In the genomic region with DNA sequence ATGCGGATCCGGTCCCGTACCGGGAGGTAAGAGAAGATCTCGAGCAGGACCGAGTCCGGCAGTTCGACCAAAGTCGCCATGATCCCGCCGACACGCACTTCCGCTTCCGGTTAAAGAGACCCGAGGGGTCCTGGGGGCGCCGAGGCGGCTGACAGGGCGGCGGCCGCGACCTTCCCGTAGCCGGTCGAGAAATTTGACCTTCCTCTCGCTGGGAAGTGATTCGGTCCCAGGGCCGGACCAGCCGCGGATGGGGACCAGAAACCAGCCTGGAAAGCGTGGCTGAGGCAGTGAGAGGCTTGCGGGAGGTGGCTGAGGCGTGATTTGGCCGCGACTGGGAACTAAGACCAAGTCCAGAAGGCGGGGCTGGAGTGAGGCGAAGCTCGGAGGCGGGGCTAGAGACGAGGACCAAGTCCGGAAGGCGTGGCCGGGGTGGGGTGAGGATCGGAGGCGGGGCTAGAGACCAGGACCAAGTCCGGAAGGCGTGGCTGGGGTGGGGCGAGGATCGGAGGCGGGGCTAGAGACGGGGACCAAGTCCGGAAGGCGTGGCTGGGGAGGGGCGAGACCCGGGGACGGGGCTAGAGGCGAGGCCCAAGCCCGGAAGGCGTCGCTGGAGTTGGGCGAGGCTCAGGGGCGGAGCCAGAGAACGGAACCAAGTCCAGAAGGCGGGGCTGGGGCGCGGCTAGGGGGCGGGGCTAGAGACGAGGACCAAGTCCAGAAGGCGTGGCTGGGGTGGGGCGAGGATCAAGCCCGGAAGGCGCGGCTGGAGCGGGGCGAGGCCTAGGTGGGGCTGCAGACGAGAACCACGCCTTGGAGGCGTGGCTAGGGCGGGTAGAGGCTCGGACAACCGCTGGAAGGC, we compare ENCODE assay signal across 1 cellular context.
A peak's percentile ranks its signal among the peaks of the same experiment; 100 is the strongest.
TF ChIP-seq lines count a peak whose summit lies in the region.

FBXL12 (minus strand) TSS at position 346 of the 856 bp plus-strand sequence; CDS start at position 80, 266 bp downstream.

TF ChIP-seq in HepG2, 621 proteins besides CTCF, POLR2A, EP300 and RAD21 (continued from another document and continues in another):
- TF ChIP-seq, protein P1, sequence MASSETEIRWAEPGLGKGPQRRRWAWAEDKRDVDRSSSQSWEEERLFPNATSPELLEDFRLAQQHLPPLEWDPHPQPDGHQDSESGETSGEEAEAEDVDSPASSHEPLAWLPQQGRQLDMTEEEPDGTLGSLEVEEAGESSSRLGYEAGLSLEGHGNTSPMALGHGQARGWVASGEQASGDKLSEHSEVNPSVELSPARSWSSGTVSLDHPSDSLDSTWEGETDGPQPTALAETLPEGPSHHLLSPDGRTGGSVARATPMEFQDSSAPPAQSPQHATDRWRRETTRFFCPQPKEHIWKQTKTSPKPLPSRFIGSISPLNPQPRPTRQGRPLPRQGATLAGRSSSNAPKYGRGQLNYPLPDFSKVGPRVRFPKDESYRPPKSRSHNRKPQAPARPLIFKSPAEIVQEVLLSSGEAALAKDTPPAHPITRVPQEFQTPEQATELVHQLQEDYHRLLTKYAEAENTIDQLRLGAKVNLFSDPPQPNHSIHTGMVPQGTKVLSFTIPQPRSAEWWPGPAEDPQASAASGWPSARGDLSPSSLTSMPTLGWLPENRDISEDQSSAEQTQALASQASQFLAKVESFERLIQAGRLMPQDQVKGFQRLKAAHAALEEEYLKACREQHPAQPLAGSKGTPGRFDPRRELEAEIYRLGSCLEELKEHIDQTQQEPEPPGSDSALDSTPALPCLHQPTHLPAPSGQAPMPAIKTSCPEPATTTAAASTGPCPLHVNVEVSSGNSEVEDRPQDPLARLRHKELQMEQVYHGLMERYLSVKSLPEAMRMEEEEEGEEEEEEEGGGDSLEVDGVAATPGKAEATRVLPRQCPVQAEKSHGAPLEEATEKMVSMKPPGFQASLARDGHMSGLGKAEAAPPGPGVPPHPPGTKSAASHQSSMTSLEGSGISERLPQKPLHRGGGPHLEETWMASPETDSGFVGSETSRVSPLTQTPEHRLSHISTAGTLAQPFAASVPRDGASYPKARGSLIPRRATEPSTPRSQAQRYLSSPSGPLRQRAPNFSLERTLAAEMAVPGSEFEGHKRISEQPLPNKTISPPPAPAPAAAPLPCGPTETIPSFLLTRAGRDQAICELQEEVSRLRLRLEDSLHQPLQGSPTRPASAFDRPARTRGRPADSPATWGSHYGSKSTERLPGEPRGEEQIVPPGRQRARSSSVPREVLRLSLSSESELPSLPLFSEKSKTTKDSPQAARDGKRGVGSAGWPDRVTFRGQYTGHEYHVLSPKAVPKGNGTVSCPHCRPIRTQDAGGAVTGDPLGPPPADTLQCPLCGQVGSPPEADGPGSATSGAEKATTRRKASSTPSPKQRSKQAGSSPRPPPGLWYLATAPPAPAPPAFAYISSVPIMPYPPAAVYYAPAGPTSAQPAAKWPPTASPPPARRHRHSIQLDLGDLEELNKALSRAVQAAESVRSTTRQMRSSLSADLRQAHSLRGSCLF (CRISPR knock-in tag; IDR thresholded peaks at IDR 0.05; ENCODE audit: borderline replicate concordance), result no peak
- TF ChIP-seq, protein P2, sequence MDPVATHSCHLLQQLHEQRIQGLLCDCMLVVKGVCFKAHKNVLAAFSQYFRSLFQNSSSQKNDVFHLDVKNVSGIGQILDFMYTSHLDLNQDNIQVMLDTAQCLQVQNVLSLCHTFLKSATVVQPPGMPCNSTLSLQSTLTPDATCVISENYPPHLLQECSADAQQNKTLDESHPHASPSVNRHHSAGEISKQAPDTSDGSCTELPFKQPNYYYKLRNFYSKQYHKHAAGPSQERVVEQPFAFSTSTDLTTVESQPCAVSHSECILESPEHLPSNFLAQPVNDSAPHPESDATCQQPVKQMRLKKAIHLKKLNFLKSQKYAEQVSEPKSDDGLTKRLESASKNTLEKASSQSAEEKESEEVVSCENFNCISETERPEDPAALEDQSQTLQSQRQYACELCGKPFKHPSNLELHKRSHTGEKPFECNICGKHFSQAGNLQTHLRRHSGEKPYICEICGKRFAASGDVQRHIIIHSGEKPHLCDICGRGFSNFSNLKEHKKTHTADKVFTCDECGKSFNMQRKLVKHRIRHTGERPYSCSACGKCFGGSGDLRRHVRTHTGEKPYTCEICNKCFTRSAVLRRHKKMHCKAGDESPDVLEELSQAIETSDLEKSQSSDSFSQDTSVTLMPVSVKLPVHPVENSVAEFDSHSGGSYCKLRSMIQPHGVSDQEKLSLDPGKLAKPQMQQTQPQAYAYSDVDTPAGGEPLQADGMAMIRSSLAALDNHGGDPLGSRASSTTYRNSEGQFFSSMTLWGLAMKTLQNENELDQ (CRISPR knock-in tag; IDR thresholded peaks at IDR 0.05; ENCODE audit: borderline replicate concordance), result no peak
- peak; percentile 82; the same call in 1 of the 2 replicates for TF ChIP-seq SMAD1 (CRISPR knock-in tag; IDR thresholded peaks at IDR 0.05; ENCODE audit: borderline replicate concordance, low read depth)
- TF ChIP-seq, protein P3, sequence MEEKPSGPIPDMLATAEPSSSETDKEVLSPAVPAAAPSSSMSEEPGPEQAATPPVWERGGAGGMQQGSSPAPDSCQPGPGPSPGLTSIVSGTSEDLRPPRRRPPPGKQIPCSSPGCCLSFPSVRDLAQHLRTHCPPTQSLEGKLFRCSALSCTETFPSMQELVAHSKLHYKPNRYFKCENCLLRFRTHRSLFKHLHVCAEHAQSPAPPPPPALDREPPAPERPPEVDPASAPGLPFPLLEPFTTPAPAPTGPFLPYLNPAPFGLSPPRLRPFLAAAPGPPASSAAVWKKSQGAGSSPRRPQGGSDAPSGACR (CRISPR knock-in tag; IDR thresholded peaks at IDR 0.05), result 0 out of 2 replicates have a peak, but pooled peaks have one; percentile 37
- no peak for TF ChIP-seq ATAD3A (CRISPR knock-in tag; IDR thresholded peaks at IDR 0.05)
- peak; percentile 74 for TF ChIP-seq IKZF5 (CRISPR knock-in tag; IDR thresholded peaks at IDR 0.05)
- TF ChIP-seq ZBTB42 (CRISPR knock-in tag; IDR thresholded peaks at IDR 0.05), result no peak
- no peak for TF ChIP-seq ZNF558 (CRISPR knock-in tag; IDR thresholded peaks at IDR 0.05; ENCODE audit: borderline replicate concordance)
- 0 out of 2 replicates have a peak, but pooled peaks have one; percentile 8 for TF ChIP-seq RERE (CRISPR knock-in tag; IDR thresholded peaks at IDR 0.05; ENCODE audit: low read depth)
- TF ChIP-seq FOXO1 (CRISPR knock-in tag; IDR thresholded peaks at IDR 0.05), result 0 out of 2 replicates have a peak, but pooled peaks have one; percentile 18
- TF ChIP-seq MAX (IDR thresholded peaks at IDR 0.05), result peak; percentile 59; the same call in 1 of the 2 replicates
- TF ChIP-seq PHF8 (CRISPR knock-in tag; IDR thresholded peaks at IDR 0.05), result peak; percentile 97
- TF ChIP-seq ZBTB20 (CRISPR knock-in tag; IDR thresholded peaks at IDR 0.05; ENCODE audit: borderline replicate concordance, low read depth), result no peak; the same call in 1 of the 2 replicates
- TF ChIP-seq, protein P4, sequence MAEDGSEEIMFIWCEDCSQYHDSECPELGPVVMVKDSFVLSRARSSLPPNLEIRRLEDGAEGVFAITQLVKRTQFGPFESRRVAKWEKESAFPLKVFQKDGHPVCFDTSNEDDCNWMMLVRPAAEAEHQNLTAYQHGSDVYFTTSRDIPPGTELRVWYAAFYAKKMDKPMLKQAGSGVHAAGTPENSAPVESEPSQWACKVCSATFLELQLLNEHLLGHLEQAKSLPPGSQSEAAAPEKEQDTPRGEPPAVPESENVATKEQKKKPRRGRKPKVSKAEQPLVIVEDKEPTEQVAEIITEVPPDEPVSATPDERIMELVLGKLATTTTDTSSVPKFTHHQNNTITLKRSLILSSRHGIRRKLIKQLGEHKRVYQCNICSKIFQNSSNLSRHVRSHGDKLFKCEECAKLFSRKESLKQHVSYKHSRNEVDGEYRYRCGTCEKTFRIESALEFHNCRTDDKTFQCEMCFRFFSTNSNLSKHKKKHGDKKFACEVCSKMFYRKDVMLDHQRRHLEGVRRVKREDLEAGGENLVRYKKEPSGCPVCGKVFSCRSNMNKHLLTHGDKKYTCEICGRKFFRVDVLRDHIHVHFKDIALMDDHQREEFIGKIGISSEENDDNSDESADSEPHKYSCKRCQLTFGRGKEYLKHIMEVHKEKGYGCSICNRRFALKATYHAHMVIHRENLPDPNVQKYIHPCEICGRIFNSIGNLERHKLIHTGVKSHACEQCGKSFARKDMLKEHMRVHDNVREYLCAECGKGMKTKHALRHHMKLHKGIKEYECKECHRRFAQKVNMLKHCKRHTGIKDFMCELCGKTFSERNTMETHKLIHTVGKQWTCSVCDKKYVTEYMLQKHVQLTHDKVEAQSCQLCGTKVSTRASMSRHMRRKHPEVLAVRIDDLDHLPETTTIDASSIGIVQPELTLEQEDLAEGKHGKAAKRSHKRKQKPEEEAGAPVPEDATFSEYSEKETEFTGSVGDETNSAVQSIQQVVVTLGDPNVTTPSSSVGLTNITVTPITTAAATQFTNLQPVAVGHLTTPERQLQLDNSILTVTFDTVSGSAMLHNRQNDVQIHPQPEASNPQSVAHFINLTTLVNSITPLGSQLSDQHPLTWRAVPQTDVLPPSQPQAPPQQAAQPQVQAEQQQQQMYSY (CRISPR knock-in tag; IDR thresholded peaks at IDR 0.05), result no peak
- peak; percentile 71 for TF ChIP-seq PITX1 (CRISPR knock-in tag; IDR thresholded peaks at IDR 0.05)
- TF ChIP-seq IKZF4 (CRISPR knock-in tag; IDR thresholded peaks at IDR 0.05; ENCODE audit: borderline replicate concordance, low read depth, not compliant biosample characterization), result peak; percentile 72
- peak; percentile 90; the same call in 1 of the 2 replicates for TF ChIP-seq ZIK1 (CRISPR knock-in tag; IDR thresholded peaks at IDR 0.05; ENCODE audit: borderline replicate concordance, low read depth)
- no peak for TF ChIP-seq HDAC6 (IDR thresholded peaks at IDR 0.05; ENCODE audit: low read depth, low read length)
- 0 out of 2 replicates have a peak, but pooled peaks have one; percentile 5 for TF ChIP-seq ZBTB10 (CRISPR knock-in tag; IDR thresholded peaks at IDR 0.05; ENCODE audit: borderline replicate concordance)
- peak; percentile 80; the same call in 1 of the 2 replicates for TF ChIP-seq KMT2B (CRISPR knock-in tag; IDR thresholded peaks at IDR 0.05)
- TF ChIP-seq STAG1 (CRISPR knock-in tag; IDR thresholded peaks at IDR 0.05), result no peak
- no peak for TF ChIP-seq CHCHD3 (CRISPR knock-in tag; IDR thresholded peaks at IDR 0.05)
